Comparison of ENCODE assay signal across 20 cellular contexts in the genomic region with DNA sequence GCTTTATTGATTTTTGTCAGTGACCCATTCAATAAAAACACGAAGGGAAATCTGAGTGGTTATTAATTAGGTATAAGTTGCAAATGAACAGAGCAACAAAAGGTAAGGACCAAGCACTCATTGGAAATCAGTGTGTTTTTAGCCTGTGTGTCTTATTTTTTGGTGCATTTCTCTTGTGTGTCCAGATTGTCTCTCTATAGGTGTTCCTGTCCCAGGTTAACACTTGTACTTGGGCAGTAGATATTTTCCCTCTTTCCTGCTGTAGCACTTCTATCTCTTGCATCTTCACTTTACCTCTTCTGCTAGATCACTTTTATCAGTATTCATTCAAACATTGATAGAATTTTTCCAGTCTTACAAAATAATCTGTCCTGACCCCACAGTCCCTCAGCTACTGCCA. TPM values are rescaled to one million over a fixed set of nuclear protein-coding genes. Genes with fewer than 3 reads are reported as not detected.
DNase-seq lines count a peak whose midpoint lies in the region; ATAC-seq and TF ChIP-seq lines count a peak whose summit lies in the region.
"Had no signal": no experiment of that assay in that cellular context is flagged by ENCODE, and none has a peak within 500 bp of the region (broad histone marks: within the 10 kb centered on the region; RNA-seq: fewer than 3 reads in every experiment).

No MANE protein-coding gene starts in this region.

- H3K4me1 Mint-ChIP-seq in CD14-positive monocyte = peaks cover 27% of the 10 kb centered on the region

- H3K4me3 ChIP-seq in Panc1 (ENCODE audit: low read depth in 2 of 2, low read length in 2 of 2) (no peak overlapping the region), MG63 (no peak overlapping the region)
- H3K4me3 ChIP-seq: A549; BLaER1 treated with 17β-estradiol and CSF1 and Interleukin-3, amounts not matched to agents 10 nM and 100 nM; GM12878 had no signal

- intact Hi-C loops in Panc1 (cut with micrococcal nuclease; ENCODE audit: unreplicated experiment) = no loop called here
- intact Hi-C loops in CD14-positive monocyte (cut with micrococcal nuclease) = no loop called here

- peaks cover 0 to 2% (median 0%) of the 10 kb centered on the region in 7 donors for H3K9me3 Mint-ChIP-seq in CD14-positive monocyte
- H3K9me3 Mint-ChIP-seq: CD4-positive, CD25-positive, alpha-beta regulatory T cell; CD8-positive, alpha-beta T cell had no signal

- H3K27ac Mint-ChIP-seq in CD14-positive monocyte = no peak overlapping the region
- H3K27ac Mint-ChIP-seq: B cell; CD4-positive, CD25-positive, alpha-beta regulatory T cell; CD8-positive, alpha-beta T cell had no signal

- CTCF ChIA-PET in Panc1 (lab: Charles Lee) = no interaction called here

- H3K36me3 ChIP-seq in Panc1 (ENCODE audit: control insufficient read depth, insufficient read depth, low read length) = peaks cover 13% of the 10 kb centered on the region; the same call in 1 of the 2 replicates
- peaks cover 79% of the 10 kb centered on the region for H3K36me3 ChIP-seq in MG63

- no peak overlapping the region for H3K4me3 Mint-ChIP-seq in CD14-positive monocyte
- H3K4me3 Mint-ChIP-seq: B cell; CD4-positive, CD25-positive, alpha-beta regulatory T cell; CD8-positive, alpha-beta T cell had no signal

- ATAC-seq in Panc1 (no peak), HG03460 (IDR thresholded peaks at IDR 0.05; ENCODE audit: unreplicated experiment) (no peak)
- ATAC-seq: CD8-positive, alpha-beta T cell; GM12878 had no signal

- POLR2A ChIA-PET in Panc1 (lab: Charles Lee) = no interaction called here

- DNase-seq in G401 (ENCODE audit: low spot score) (peak; percentile 78), Panc1 (ENCODE audit: low read depth, low spot score) (no peak), cerebellar cortex (ENCODE audit: low spot score) (peak; percentile 73), epithelial cell of prostate (ENCODE audit: low read depth, low spot score) (no peak), CD14-positive monocyte (ENCODE audit: low spot score) (no peak), MG63 (no peak)
- DNase-seq: AML-193; Caco-2; Calu3; CD4-positive, CD25-positive, alpha-beta regulatory T cell; CD8-positive, alpha-beta T cell; DMS79 treated with DMSO at 0.1 percent for 48 hours; GDM1 had no signal

- no peaks in the 10 kb centered on the region for H3K27me3 Mint-ChIP-seq in CD14-positive monocyte (ENCODE audit: low read depth in 3 of 3)
- H3K27me3 Mint-ChIP-seq: B cell; CD4-positive, CD25-positive, alpha-beta regulatory T cell had no signal

- H3K27me3 ChIP-seq in Panc1 (ENCODE audit: control insufficient read depth, insufficient read depth, low read length) = no peaks in the 10 kb centered on the region
- no peaks in the 10 kb centered on the region for H3K27me3 ChIP-seq in MG63
- H3K27me3 ChIP-seq: BLaER1 treated with 17β-estradiol and CSF1 and Interleukin-3, amounts not matched to agents 10 nM and 100 nM had no signal

- H3K9me3 ChIP-seq in Panc1 (ENCODE audit: control insufficient read depth, insufficient read depth, low read depth, low read length) (no peaks in the 10 kb centered on the region), MG63 (no peaks in the 10 kb centered on the region)
- H3K9me3 ChIP-seq: Caco-2 had no signal

- in situ Hi-C loops in G401 (cut with HindIII; ENCODE audit: low sequenced_read_pairs) (no loop called here), Panc1 (cut with HindIII; ENCODE audit: low pct_unique_long_range_greater_than_20kb, low sequenced_read_pairs) (no loop called here)

- H3K27ac ChIP-seq in Panc1 (ENCODE audit: low read length) (peak overlapping the region; percentile 74), epithelial cell of prostate (peak overlapping the region; percentile 82)
- H3K27ac ChIP-seq: A549, C4-2B had no signal

- peaks cover 26% of the 10 kb centered on the region for H3K4me1 ChIP-seq in Panc1 (ENCODE audit: control insufficient read depth, insufficient read depth, low read length)

- H3K36me3 Mint-ChIP-seq in CD14-positive monocyte = peaks cover 39 to 46% of the 10 kb centered on the region in 2 donors

- BruUV-seq in Panc1 (replicated peaks; lab: Mats Ljungman, UMichigan) = no TSS peak

- TF ChIP-seq CTCF in Panc1 (IDR thresholded peaks at IDR 0.05) (no peak), CD14-positive monocyte (IDR thresholded peaks at IDR 0.05) (no peak)

RNA-seq across cellular contexts. Expression of a gene that starts 37.0 kb away (rescaled TPM):
- total RNA-seq in G401 (2014; rRNA removed; shearing (Covaris generic)) = 51.4 and 70.7 TPM in 2 replicates
- total RNA-seq in Panc1 (2021; ENCODE audit: unreplicated experiment) = 66.6 TPM
- 30.3 TPM for polyA plus RNA-seq in Panc1 (2012; ENCODE audit: insufficient read length)
- 10 to 100 TPM in 1 of 2 donors, 1 to 10 TPM in 1; 8.6 to 10.2 TPM for polyA plus RNA-seq in CD14-positive monocyte
- 36.3 and 67.2 TPM in 2 replicates for total RNA-seq in MG63 (2014; rRNA removed; shearing (Covaris generic); ENCODE audit: low replicate concordance)

RNA-seq across cellular contexts. Expression of a gene that starts 56.6 kb away (rescaled TPM):
- total RNA-seq in G401 (2014; rRNA removed; shearing (Covaris generic)) = not detected in 2 replicates
- 0.54 TPM for total RNA-seq in Panc1 (2021; ENCODE audit: unreplicated experiment)
- polyA plus RNA-seq in Panc1 (2012; ENCODE audit: insufficient read length) = 0.23 TPM
- polyA plus RNA-seq in CD14-positive monocyte = not detected
- not detected in 2 replicates for total RNA-seq in MG63 (2014; rRNA removed; shearing (Covaris generic); ENCODE audit: low replicate concordance)
- total RNA-seq: A172, Calu3 had no signal

Comparison
In these comparisons a context has a peak if more than half of its experiments do, and no peak if none do; other contexts are left out.
1. DNase-seq: peak in G401 (single experiment) and cerebellar cortex (single experiment); none in Panc1 (single experiment), epithelial cell of prostate (single experiment), CD14-positive monocyte (single experiment) and MG63 (single experiment).